Comparison of ENCODE assay signal across 13 cellular contexts in genomic region chr10:132590752-132591121, GRCh38. TPM values are rescaled to one million over a fixed set of nuclear protein-coding genes. Genes with fewer than 3 reads are reported as not detected.
DNase-seq lines count a peak whose midpoint lies in the region; ATAC-seq, FAIRE-seq and TF ChIP-seq lines count a peak whose summit lies in the region.
"Had no signal": no experiment of that assay in that cellular context is flagged by ENCODE, and none has a peak within 500 bp of the region (broad histone marks: within the 10 kb centered on the region; RNA-seq: fewer than 3 reads in every experiment).

No MANE protein-coding gene starts in this region.

- ATAC-seq in heart right ventricle (no peak), natural killer cell (no peak), HG02763 (IDR thresholded peaks at IDR 0.05; ENCODE audit: unreplicated experiment) (no peak)
- ATAC-seq: activated CD4-positive, alpha-beta T cell treated with anti-CD3 and anti-CD28 coated beads for 36 hours had no signal

- H3K4me3 Mint-ChIP-seq in natural killer cell, result no peak overlapping the region
- H3K4me3 Mint-ChIP-seq: activated CD4-positive, alpha-beta T cell treated with anti-CD3 and anti-CD28 coated beads for 36 hours had no signal

- no peak overlapping the region for H4K91ac ChIP-seq in H1 (replicated peaks; ENCODE audit: insufficient read length, low read length)

- H2BK15ac ChIP-seq in H1 (ENCODE audit: low read length), result no peak overlapping the region

- H3K36me3 ChIP-seq in heart right ventricle, result no peaks in the 10 kb centered on the region
- H3K36me3 ChIP-seq in H1 (ENCODE audit: control insufficient read depth in 2 of 4, insufficient read depth in 4 of 4, low read length in 3 of 4), result no peaks in the 10 kb centered on the region
- no peaks in the 10 kb centered on the region for H3K36me3 ChIP-seq in vagina

- H3K27me3 ChIP-seq in heart right ventricle (no peaks in the 10 kb centered on the region), H1 (replicated peaks in 1 of 4; ENCODE audit: control insufficient read depth in 3 of 4, extremely low read depth in 1 of 4, insufficient read depth in 3 of 4, low read length in 3 of 4) (no peaks in the 10 kb centered on the region; a peak in 1 of 7 replicates), vagina (no peaks in the 10 kb centered on the region)

- peaks cover 0 to 15% of the 10 kb centered on the region in 2 experiments; a peak in 2 of 4 replicates for H3K79me2 ChIP-seq in H1 (ENCODE audit: control insufficient read depth in 1 of 2, insufficient read depth in 2 of 2, low read length in 2 of 2)

- TF ChIP-seq CTCF in heart right ventricle (IDR thresholded peaks at IDR 0.05), result no peak
- no peak for TF ChIP-seq CTCF in H1 (IDR thresholded peaks at IDR 0.05; ENCODE audit: control extremely low read depth in 1 of 3, insufficient read depth in 1 of 3, low read depth in 1 of 3, low read length in 3 of 3)
- no peak for TF ChIP-seq CTCF in natural killer cell (IDR thresholded peaks at IDR 0.05)
- TF ChIP-seq CTCF in vagina (IDR thresholded peaks at IDR 0.05), result no peak

- no peak overlapping the region for H3K14ac ChIP-seq in H1 (ENCODE audit: insufficient read length)

- CTCF ChIA-PET in H1 (lab: Charles Lee; ENCODE audit: partially characterized antibody), result interaction anchor here (0.6 to 2.1 kb wide), 4 partner anchors 9 to 20 kb away, joined by 3 to 5 read pairs (median 5); no protein-coding TSS in a partner anchor

- H3K23me2 ChIP-seq in H1 (ENCODE audit: low read depth, low read length), result no peaks in the 10 kb centered on the region

- no peak overlapping the region for H3K23ac ChIP-seq in H1 (ENCODE audit: insufficient read length)

- H3K56ac ChIP-seq in H1 (replicated peaks; ENCODE audit: insufficient read length, low read depth, low read length), result no peak overlapping the region

- no peak overlapping the region for H3K4me2 ChIP-seq in H1 (ENCODE audit: insufficient read depth in 1 of 2, low read depth in 2 of 2, low read length in 2 of 2)

- no peak overlapping the region for H2BK20ac ChIP-seq in H1 (ENCODE audit: low read length)

- H2AK5ac ChIP-seq in H1 (ENCODE audit: low read depth, low read length), result peak overlapping the region; percentile 77; the same call in 1 of the 2 replicates

- peak overlapping the region; percentile 17 to 49 for H3K27ac Mint-ChIP-seq in natural killer cell
- H3K27ac Mint-ChIP-seq: activated CD4-positive, alpha-beta T cell treated with anti-CD3 and anti-CD28 coated beads for 36 hours had no signal

- no peak overlapping the region for H3K4ac ChIP-seq in H1 (replicated peaks; ENCODE audit: insufficient read length, low read depth, low read length)

- TF ChIP-seq POLR2A in H1 (IDR thresholded peaks at IDR 0.05; ENCODE audit: control extremely low read depth in 1 of 2, low read depth in 2 of 2, low read length in 2 of 2) (no peak), vagina (IDR thresholded peaks at IDR 0.05) (no peak)

- H3K36me3 Mint-ChIP-seq in natural killer cell, result no peaks in the 10 kb centered on the region

- H4K8ac ChIP-seq in H1 (ENCODE audit: extremely low read depth, insufficient read depth, low read length), result no peak overlapping the region

- H4K20me1 ChIP-seq in H1 (replicated peaks in 1 of 2; ENCODE audit: control insufficient read depth in 1 of 2, insufficient read depth in 2 of 2, low read length in 2 of 2), result peaks cover 2 to 24% of the 10 kb centered on the region in 2 experiments

- H3K4me1 ChIP-seq in heart right ventricle (peaks cover 56 to 100% (median 88%) of the 10 kb centered on the region in 9 donors), H1 (replicated peaks in 1 of 4; ENCODE audit: control insufficient read depth in 3 of 4, insufficient read depth in 4 of 4, low read length in 3 of 4) (peaks cover 0 to 4% (median under 1%) of the 10 kb centered on the region in 4 experiments; a peak in 2 of 7 replicates), vagina (peaks cover 75% of the 10 kb centered on the region)

- H2BK120ac ChIP-seq in H1 (replicated peaks; ENCODE audit: low read depth, low read length), result no peak overlapping the region

- FAIRE-seq in H1 (lab: Jason Lieb, UNC), result no peak
- FAIRE-seq: keratinocyte had no signal

- intact Hi-C loops in heart right ventricle (cut with DNase I) (loop anchor here in 3 of 10 donors (5.0 kb wide), 2 partner anchors 37 to 42 kb away; no protein-coding TSS in a partner anchor), cardiac septum (cut with DNase I) (loop anchor here (2.0 kb wide), 1 partner anchor 36 kb away; no protein-coding TSS in a partner anchor), natural killer cell (cut with micrococcal nuclease) (loop anchor here (5.0 kb wide), 1 partner anchor 33 kb away; no protein-coding TSS in a partner anchor), vagina (cut with DNase I) (no loop called here)

- H3K4me1 Mint-ChIP-seq in natural killer cell, result peaks cover 61 to 80% of the 10 kb centered on the region in 2 donors

- no peak for TF ChIP-seq EP300 in H1 (IDR thresholded peaks at IDR 0.05; ENCODE audit: borderline replicate concordance in 1 of 2, low read depth in 2 of 2, low read length in 2 of 2)

- POLR2A ChIA-PET in H1 (lab: Charles Lee; ENCODE audit: partially characterized antibody), result interaction anchor here (0.9 to 1.5 kb wide), 2 partner anchors 8 to 9 kb away, joined by 3 read pairs; no protein-coding TSS in a partner anchor

- H3K9me3 ChIP-seq in heart right ventricle (peaks cover 0 to 6% (median 0%) of the 10 kb centered on the region in 11 donors), H1 (ENCODE audit: insufficient read depth in 2 of 2, low read depth in 1 of 2, low read length in 1 of 2) (no peaks in the 10 kb centered on the region), vagina (no peaks in the 10 kb centered on the region)

- peaks cover 4 to 7% of the 10 kb centered on the region in 2 donors for H3K27me3 Mint-ChIP-seq in natural killer cell (ENCODE audit: low read depth in 2 of 2)
- H3K27me3 Mint-ChIP-seq: activated CD4-positive, alpha-beta T cell treated with anti-CD3 and anti-CD28 coated beads for 36 hours had no signal

- peaks cover 16% of the 10 kb centered on the region for H3K79me1 ChIP-seq in H1 (ENCODE audit: low read depth, low read length)

- peak overlapping the region; percentile 52; the same call in 1 of the 2 replicates for H2BK5ac ChIP-seq in H1 (ENCODE audit: low read depth, low read length)

- peak overlapping the region; percentile 84; the same call in 1 of the 2 replicates for H2BK12ac ChIP-seq in H1 (ENCODE audit: low read depth, low read length)

- no peaks in the 10 kb centered on the region for H3K9me3 Mint-ChIP-seq in natural killer cell

- 91% methylated on average over 10 of the region's 10 CpGs for WGBS in heart right ventricle, 2 donors
- 95% methylated on average over 10 of the region's 10 CpGs; no CpG with 5 or more reads in 1 of the 2 experiments for WGBS in H1 (ENCODE audit: extremely low coverage in 1 of 2, insufficient coverage in 1 of 2, insufficient read length in 1 of 2, insufficient replicate concordance in 2 of 2, low coverage in 1 of 2, low lambda C conversion rate in 2 of 2, missing lambda C conversion rate in 1 of 2), 2 experiments

- H3K9ac ChIP-seq in H1 (replicated peaks in 1 of 4; ENCODE audit: extremely low read depth in 1 of 4, low read depth in 3 of 4, low read length in 3 of 4), result no peak overlapping the region

- H3K18ac ChIP-seq in H1 (ENCODE audit: extremely low read depth, low read length), result no peak overlapping the region; the same call in 1 of the 2 replicates

- H4K5ac ChIP-seq in H1 (ENCODE audit: insufficient read length, low read depth, low read length), result no peak overlapping the region

- TF ChIP-seq RAD21 in H1 (IDR thresholded peaks at IDR 0.05 in 1 of 2, conservative IDR thresholded peaks at IDR 0.05 in 1 of 2; ENCODE audit: low read depth in 2 of 2, low read length in 2 of 2), result no peak

- no peak overlapping the region for H2AFZ ChIP-seq in H1 (ENCODE audit: low read length)

- DNase-seq in heart right ventricle (no peak), cardiac septum (ENCODE audit: low spot score) (no peak), H1 (ENCODE audit: low read depth in 1 of 2, low spot score in 2 of 2) (no peak), natural killer cell (no peak), vagina (ENCODE audit: extremely low spot score in 2 of 2) (no peak), NCI-H1105 treated with DMSO at 0.1 percent for 48 hours (lab: John Stamatoyannopoulos, UW) (no peak), AG08395 (ENCODE audit: low spot score) (no peak)
- DNase-seq: activated CD4-positive, alpha-beta T cell treated with anti-CD3 and anti-CD28 coated beads for 36 hours; DMS 273 treated with DMSO at 0.1 percent for 48 hours; NCI-H1417; NCI-H226 had no signal

- H3K4me3 ChIP-seq in heart right ventricle (no peak overlapping the region), H1 (ENCODE audit: extremely low read depth in 1 of 4, insufficient read depth in 2 of 4, low read depth in 3 of 4, low read length in 4 of 4) (no peak overlapping the region), vagina (no peak overlapping the region)

- H3K27ac ChIP-seq in heart right ventricle (peak overlapping the region; percentile 56 to 91 (median 82)), H1 (ENCODE audit: low read depth, low read length) (no peak overlapping the region), vagina (peak overlapping the region; percentile 34)

TF ChIP-seq in H1, 55 proteins besides CTCF, POLR2A, EP300 and RAD21 (continues in another document):
- TF ChIP-seq CHD1 (IDR thresholded peaks at IDR 0.05; ENCODE audit: low read depth, low read length) (no peak), TCF12 (IDR thresholded peaks at IDR 0.05; ENCODE audit: low read depth, low read length) (no peak), HDAC2 (IDR thresholded peaks at IDR 0.05; ENCODE audit: borderline replicate concordance in 1 of 2, low read depth in 2 of 2, low read length in 2 of 2) (no peak)
- TF ChIP-seq, protein P1, sequence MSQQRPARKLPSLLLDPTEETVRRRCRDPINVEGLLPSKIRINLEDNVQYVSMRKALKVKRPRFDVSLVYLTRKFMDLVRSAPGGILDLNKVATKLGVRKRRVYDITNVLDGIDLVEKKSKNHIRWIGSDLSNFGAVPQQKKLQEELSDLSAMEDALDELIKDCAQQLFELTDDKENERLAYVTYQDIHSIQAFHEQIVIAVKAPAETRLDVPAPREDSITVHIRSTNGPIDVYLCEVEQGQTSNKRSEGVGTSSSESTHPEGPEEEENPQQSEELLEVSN (IDR thresholded peaks at IDR 0.05), result no peak

RNA-seq across cellular contexts. Expression of gene INPP5A, which starts 53.1 kb away (rescaled TPM):
- total RNA-seq in heart right ventricle, result 100 to 1,000 TPM in 8 of 10 donors, 10 to 100 TPM in 2; 92.6 to 122 (median 109) TPM
- polyA plus RNA-seq in heart right ventricle, result 10 to 100 TPM; 30.4 to 45.1 TPM
- 121 TPM for total RNA-seq in cardiac septum
- 25.5 and 27.5 TPM in 2 replicates for total RNA-seq in H1 (2021; fragmentation: NEBNext Ultra II Directional; extraction: Animal tissue kit (Norgen Biotek cat#: 25700))
- polyA plus RNA-seq in H1 (2011; rRNA removed), result 16.8 and 19.7 TPM in 2 replicates
- 15.9 TPM for polyA plus RNA-seq in H1 (2011; cell fraction: cytosol; rRNA removed)
- polyA plus RNA-seq in H1 (2011; cell fraction: nucleus; rRNA removed), result 12.0 TPM
- 16.0 to 19.8 TPM (median 18.0 TPM) in 4 replicates for polyA plus RNA-seq in H1 (2012, experiment 1 of 2)
- polyA plus RNA-seq in H1 (2012, experiment 2 of 2), result 19.3 TPM
- 15.4 TPM for polyA plus RNA-seq in H1 (2013, experiment 1 of 2)
- 14.7 TPM for polyA plus RNA-seq in H1 (2013, experiment 2 of 2)
- polyA minus RNA-seq in H1 (2011; rRNA and poly(A)+ RNA removed), result 21.6 and 22.1 TPM in 2 replicates
- polyA minus RNA-seq in H1 (2011; cell fraction: cytosol; rRNA and poly(A)+ RNA removed), result 12.3 TPM
- 12.1 TPM for polyA minus RNA-seq in H1 (2011; cell fraction: nucleus; rRNA and poly(A)+ RNA removed)
- 10 to 100 TPM; 12.6 to 38.6 (median 18.6) TPM for total RNA-seq in natural killer cell
- total RNA-seq in vagina, result 24.3 TPM
